ENCODE assay signal across 1 cellular context in the genomic region with DNA sequence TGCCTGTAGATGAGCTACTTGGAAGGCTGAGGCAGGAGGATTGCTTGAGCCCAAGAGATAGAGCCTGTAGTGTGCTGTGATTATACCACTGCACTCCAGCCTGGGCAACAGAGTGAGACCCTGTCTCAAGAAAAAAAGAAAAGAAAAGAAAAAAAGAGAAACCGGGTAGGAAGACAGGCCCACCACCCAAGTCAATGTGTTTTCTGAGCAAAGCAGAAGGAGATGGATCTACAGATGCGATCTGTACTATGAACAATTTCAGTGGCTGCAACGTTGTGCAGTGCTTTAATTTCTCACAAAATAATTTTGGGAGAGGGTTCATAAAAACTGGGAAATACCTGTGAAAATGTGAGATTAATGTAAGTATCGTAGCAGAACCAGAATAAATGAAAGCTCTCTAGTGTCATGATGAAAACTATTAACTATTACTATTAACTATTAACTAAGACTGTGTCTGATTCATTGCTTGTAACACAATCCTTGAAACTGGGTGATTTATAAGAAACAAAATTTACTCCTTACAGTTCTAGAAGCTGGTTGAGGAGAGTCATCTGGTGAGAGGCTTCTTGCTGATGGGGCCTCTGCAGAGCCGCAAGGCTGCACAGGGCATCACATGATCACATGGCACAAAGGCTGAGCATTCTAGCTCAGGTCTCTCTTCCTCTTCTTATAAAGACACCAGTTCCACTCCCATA.
A peak's percentile ranks its signal among the peaks of the same experiment; 100 is the strongest.
TF ChIP-seq lines count a peak whose summit lies in the region.

No MANE protein-coding gene starts in this region.

TF ChIP-seq in GM12878, 131 proteins besides CTCF, POLR2A, EP300 and RAD21 (continued from another document and continues in another):
- TF ChIP-seq, protein P1, sequence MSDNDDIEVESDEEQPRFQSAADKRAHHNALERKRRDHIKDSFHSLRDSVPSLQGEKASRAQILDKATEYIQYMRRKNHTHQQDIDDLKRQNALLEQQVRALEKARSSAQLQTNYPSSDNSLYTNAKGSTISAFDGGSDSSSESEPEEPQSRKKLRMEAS (IDR thresholded peaks at IDR 0.05; ENCODE audit: low read depth, low read length): no peak
- no peak for TF ChIP-seq CBX3 (IDR thresholded peaks at IDR 0.05; ENCODE audit: borderline replicate concordance, low read depth)
- TF ChIP-seq, protein P2, sequence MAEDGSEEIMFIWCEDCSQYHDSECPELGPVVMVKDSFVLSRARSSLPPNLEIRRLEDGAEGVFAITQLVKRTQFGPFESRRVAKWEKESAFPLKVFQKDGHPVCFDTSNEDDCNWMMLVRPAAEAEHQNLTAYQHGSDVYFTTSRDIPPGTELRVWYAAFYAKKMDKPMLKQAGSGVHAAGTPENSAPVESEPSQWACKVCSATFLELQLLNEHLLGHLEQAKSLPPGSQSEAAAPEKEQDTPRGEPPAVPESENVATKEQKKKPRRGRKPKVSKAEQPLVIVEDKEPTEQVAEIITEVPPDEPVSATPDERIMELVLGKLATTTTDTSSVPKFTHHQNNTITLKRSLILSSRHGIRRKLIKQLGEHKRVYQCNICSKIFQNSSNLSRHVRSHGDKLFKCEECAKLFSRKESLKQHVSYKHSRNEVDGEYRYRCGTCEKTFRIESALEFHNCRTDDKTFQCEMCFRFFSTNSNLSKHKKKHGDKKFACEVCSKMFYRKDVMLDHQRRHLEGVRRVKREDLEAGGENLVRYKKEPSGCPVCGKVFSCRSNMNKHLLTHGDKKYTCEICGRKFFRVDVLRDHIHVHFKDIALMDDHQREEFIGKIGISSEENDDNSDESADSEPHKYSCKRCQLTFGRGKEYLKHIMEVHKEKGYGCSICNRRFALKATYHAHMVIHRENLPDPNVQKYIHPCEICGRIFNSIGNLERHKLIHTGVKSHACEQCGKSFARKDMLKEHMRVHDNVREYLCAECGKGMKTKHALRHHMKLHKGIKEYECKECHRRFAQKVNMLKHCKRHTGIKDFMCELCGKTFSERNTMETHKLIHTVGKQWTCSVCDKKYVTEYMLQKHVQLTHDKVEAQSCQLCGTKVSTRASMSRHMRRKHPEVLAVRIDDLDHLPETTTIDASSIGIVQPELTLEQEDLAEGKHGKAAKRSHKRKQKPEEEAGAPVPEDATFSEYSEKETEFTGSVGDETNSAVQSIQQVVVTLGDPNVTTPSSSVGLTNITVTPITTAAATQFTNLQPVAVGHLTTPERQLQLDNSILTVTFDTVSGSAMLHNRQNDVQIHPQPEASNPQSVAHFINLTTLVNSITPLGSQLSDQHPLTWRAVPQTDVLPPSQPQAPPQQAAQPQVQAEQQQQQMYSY (CRISPR knock-in tag; IDR thresholded peaks at IDR 0.05): no peak
- TF ChIP-seq NBN (IDR thresholded peaks at IDR 0.05): no peak
- peak; percentile 40 for TF ChIP-seq JUNB (IDR thresholded peaks at IDR 0.05)
- TF ChIP-seq PAX5 (IDR thresholded peaks at IDR 0.05; ENCODE audit: borderline replicate concordance, low read depth, low read length): no peak
- TF ChIP-seq ETV6 (conservative IDR thresholded peaks at IDR 0.05 in 1 of 2, IDR thresholded peaks at IDR 0.05 in 1 of 2; ENCODE audit: borderline replicate concordance in 1 of 2, low read depth in 1 of 2): 0 out of 4 replicates have a peak, but pooled peaks of 1 of the 2 experiments have one; percentile 23
- TF ChIP-seq FOXK2 (IDR thresholded peaks at IDR 0.05): no peak
- no peak for TF ChIP-seq ZNF24 (IDR thresholded peaks at IDR 0.05)
- no peak for TF ChIP-seq MXI1 (IDR thresholded peaks at IDR 0.05; ENCODE audit: low read depth, low read length)
- TF ChIP-seq NR2C1 (IDR thresholded peaks at IDR 0.05): no peak
- TF ChIP-seq CREB1 (IDR thresholded peaks at IDR 0.05; ENCODE audit: low read depth): no peak
- no peak for TF ChIP-seq MYC (IDR thresholded peaks at IDR 0.05; ENCODE audit: insufficient read depth, insufficient read length, insufficient replicate concordance, low read length, severe bottlenecking)
- peak; percentile 91 for TF ChIP-seq RAD51 (IDR thresholded peaks at IDR 0.05)
- TF ChIP-seq BHLHE40 (IDR thresholded peaks at IDR 0.05; ENCODE audit: borderline replicate concordance in 1 of 2, low read depth in 2 of 2, low read length in 1 of 2): peak in 1 of 2 experiments; percentile 9; a peak in 1 of 4 replicates
- no peak for TF ChIP-seq MTA3 (IDR thresholded peaks at IDR 0.05; ENCODE audit: borderline replicate concordance, low read length)
- TF ChIP-seq STAT3 (IDR thresholded peaks at IDR 0.05; ENCODE audit: low read depth, low read length): no peak
- no peak for TF ChIP-seq GABPA (IDR thresholded peaks at IDR 0.05; ENCODE audit: low read depth)
- TF ChIP-seq POLR2AphosphoS5 (IDR thresholded peaks at IDR 0.05; ENCODE audit: low read length): no peak
- no peak for TF ChIP-seq HCFC1 (IDR thresholded peaks at IDR 0.05; ENCODE audit: low read length)
- no peak for TF ChIP-seq POLR2AphosphoS2 (IDR thresholded peaks at IDR 0.05; ENCODE audit: low read depth, low read length)
- TF ChIP-seq HDGF (IDR thresholded peaks at IDR 0.05): no peak
- TF ChIP-seq JUND (IDR thresholded peaks at IDR 0.05; ENCODE audit: low read depth, low read length): no peak
- TF ChIP-seq, protein P3, sequence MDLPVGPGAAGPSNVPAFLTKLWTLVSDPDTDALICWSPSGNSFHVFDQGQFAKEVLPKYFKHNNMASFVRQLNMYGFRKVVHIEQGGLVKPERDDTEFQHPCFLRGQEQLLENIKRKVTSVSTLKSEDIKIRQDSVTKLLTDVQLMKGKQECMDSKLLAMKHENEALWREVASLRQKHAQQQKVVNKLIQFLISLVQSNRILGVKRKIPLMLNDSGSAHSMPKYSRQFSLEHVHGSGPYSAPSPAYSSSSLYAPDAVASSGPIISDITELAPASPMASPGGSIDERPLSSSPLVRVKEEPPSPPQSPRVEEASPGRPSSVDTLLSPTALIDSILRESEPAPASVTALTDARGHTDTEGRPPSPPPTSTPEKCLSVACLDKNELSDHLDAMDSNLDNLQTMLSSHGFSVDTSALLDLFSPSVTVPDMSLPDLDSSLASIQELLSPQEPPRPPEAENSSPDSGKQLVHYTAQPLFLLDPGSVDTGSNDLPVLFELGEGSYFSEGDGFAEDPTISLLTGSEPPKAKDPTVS (IDR thresholded peaks at IDR 0.05; ENCODE audit: low read depth, low read length): no peak
- TF ChIP-seq EGR1 (IDR thresholded peaks at IDR 0.05; ENCODE audit: borderline replicate concordance in 1 of 2, low read depth in 2 of 2, low read length in 2 of 2): no peak
- TF ChIP-seq SMARCA5 (IDR thresholded peaks at IDR 0.05): no peak
- TF ChIP-seq SMAD1 (IDR thresholded peaks at IDR 0.05; ENCODE audit: low read depth, partially characterized antibody): no peak
- TF ChIP-seq, protein P4, sequence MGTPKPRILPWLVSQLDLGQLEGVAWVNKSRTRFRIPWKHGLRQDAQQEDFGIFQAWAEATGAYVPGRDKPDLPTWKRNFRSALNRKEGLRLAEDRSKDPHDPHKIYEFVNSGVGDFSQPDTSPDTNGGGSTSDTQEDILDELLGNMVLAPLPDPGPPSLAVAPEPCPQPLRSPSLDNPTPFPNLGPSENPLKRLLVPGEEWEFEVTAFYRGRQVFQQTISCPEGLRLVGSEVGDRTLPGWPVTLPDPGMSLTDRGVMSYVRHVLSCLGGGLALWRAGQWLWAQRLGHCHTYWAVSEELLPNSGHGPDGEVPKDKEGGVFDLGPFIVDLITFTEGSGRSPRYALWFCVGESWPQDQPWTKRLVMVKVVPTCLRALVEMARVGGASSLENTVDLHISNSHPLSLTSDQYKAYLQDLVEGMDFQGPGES (IDR thresholded peaks at IDR 0.05): no peak
- TF ChIP-seq, protein P5, sequence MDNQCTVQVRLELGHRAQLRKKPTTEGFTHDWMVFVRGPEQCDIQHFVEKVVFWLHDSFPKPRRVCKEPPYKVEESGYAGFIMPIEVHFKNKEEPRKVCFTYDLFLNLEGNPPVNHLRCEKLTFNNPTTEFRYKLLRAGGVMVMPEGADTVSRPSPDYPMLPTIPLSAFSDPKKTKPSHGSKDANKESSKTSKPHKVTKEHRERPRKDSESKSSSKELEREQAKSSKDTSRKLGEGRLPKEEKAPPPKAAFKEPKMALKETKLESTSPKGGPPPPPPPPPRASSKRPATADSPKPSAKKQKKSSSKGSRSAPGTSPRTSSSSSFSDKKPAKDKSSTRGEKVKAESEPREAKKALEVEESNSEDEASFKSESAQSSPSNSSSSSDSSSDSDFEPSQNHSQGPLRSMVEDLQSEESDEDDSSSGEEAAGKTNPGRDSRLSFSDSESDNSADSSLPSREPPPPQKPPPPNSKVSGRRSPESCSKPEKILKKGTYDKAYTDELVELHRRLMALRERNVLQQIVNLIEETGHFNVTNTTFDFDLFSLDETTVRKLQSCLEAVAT (IDR thresholded peaks at IDR 0.05): no peak
- TF ChIP-seq SPI1 (IDR thresholded peaks at IDR 0.05; ENCODE audit: borderline replicate concordance, insufficient read depth, low read depth, low read length): peak; percentile 75
- TF ChIP-seq RBBP5 (conservative IDR thresholded peaks at IDR 0.05): no peak
- no peak for TF ChIP-seq CBX5 (IDR thresholded peaks at IDR 0.05; ENCODE audit: low read depth)
- peak; percentile 7; the same call in 1 of the 2 replicates for TF ChIP-seq NFXL1 (IDR thresholded peaks at IDR 0.05; ENCODE audit: borderline replicate concordance)
- TF ChIP-seq, protein P6, sequence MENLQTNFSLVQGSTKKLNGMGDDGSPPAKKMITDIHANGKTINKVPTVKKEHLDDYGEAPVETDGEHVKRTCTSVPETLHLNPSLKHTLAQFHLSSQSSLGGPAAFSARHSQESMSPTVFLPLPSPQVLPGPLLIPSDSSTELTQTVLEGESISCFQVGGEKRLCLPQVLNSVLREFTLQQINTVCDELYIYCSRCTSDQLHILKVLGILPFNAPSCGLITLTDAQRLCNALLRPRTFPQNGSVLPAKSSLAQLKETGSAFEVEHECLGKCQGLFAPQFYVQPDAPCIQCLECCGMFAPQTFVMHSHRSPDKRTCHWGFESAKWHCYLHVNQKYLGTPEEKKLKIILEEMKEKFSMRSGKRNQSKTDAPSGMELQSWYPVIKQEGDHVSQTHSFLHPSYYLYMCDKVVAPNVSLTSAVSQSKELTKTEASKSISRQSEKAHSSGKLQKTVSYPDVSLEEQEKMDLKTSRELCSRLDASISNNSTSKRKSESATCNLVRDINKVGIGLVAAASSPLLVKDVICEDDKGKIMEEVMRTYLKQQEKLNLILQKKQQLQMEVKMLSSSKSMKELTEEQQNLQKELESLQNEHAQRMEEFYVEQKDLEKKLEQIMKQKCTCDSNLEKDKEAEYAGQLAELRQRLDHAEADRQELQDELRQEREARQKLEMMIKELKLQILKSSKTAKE (IDR thresholded peaks at IDR 0.05; ENCODE audit: low read depth, poor library complexity, severe bottlenecking): no peak
- no peak for TF ChIP-seq SMAD5 (IDR thresholded peaks at IDR 0.05; ENCODE audit: low read depth)
- 0 out of 2 replicates have a peak, but pooled peaks have one; percentile 25 for TF ChIP-seq BCL11A (IDR thresholded peaks at IDR 0.05; ENCODE audit: low read depth, low read length)
- TF ChIP-seq ZNF274 (IDR thresholded peaks at IDR 0.05; ENCODE audit: insufficient read depth, insufficient read length): no peak
- TF ChIP-seq POU2F2 (IDR thresholded peaks at IDR 0.05; ENCODE audit: borderline replicate concordance, low read depth, low read length): no peak
- TF ChIP-seq ZNF207 (IDR thresholded peaks at IDR 0.05; ENCODE audit: borderline replicate concordance): no peak
- no peak for TF ChIP-seq SIN3A (IDR thresholded peaks at IDR 0.05; ENCODE audit: low read depth, low read length)
- no peak for TF ChIP-seq WRNIP1 (IDR thresholded peaks at IDR 0.05; ENCODE audit: borderline replicate concordance, low read depth, low read length)
- TF ChIP-seq CHD2 (IDR thresholded peaks at IDR 0.05; ENCODE audit: borderline replicate concordance, low read depth, low read length): no peak
- TF ChIP-seq, protein P7, sequence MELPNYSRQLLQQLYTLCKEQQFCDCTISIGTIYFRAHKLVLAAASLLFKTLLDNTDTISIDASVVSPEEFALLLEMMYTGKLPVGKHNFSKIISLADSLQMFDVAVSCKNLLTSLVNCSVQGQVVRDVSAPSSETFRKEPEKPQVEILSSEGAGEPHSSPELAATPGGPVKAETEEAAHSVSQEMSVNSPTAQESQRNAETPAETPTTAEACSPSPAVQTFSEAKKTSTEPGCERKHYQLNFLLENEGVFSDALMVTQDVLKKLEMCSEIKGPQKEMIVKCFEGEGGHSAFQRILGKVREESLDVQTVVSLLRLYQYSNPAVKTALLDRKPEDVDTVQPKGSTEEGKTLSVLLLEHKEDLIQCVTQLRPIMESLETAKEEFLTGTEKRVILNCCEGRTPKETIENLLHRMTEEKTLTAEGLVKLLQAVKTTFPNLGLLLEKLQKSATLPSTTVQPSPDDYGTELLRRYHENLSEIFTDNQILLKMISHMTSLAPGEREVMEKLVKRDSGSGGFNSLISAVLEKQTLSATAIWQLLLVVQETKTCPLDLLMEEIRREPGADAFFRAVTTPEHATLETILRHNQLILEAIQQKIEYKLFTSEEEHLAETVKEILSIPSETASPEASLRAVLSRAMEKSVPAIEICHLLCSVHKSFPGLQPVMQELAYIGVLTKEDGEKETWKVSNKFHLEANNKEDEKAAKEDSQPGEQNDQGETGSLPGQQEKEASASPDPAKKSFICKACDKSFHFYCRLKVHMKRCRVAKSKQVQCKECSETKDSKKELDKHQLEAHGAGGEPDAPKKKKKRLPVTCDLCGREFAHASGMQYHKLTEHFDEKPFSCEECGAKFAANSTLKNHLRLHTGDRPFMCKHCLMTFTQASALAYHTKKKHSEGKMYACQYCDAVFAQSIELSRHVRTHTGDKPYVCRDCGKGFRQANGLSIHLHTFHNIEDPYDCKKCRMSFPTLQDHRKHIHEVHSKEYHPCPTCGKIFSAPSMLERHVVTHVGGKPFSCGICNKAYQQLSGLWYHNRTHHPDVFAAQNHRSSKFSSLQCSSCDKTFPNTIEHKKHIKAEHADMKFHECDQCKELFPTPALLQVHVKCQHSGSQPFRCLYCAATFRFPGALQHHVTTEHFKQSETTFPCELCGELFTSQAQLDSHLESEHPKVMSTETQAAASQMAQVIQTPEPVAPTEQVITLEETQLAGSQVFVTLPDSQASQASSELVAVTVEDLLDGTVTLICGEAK (IDR thresholded peaks at IDR 0.05; ENCODE audit: borderline replicate concordance): no peak
- no peak for TF ChIP-seq IKZF1 (conservative IDR thresholded peaks at IDR 0.05)
- TF ChIP-seq, protein P8, sequence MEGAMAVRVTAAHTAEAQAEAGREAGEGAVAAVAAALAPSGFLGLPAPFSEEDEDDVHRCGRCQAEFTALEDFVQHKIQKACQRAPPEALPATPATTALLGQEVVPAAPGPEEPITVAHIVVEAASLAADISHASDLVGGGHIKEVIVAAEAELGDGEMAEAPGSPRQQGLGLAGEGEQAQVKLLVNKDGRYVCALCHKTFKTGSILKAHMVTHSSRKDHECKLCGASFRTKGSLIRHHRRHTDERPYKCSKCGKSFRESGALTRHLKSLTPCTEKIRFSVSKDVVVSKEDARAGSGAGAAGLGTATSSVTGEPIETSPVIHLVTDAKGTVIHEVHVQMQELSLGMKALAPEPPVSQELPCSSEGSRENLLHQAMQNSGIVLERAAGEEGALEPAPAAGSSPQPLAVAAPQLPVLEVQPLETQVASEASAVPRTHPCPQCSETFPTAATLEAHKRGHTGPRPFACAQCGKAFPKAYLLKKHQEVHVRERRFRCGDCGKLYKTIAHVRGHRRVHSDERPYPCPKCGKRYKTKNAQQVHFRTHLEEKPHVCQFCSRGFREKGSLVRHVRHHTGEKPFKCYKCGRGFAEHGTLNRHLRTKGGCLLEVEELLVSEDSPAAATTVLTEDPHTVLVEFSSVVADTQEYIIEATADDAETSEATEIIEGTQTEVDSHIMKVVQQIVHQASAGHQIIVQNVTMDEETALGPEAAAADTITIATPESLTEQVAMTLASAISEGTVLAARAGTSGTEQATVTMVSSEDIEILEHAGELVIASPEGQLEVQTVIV (IDR thresholded peaks at IDR 0.05; ENCODE audit: borderline replicate concordance, partially characterized antibody): no peak
